1 cellular context compared by ENCODE assay signal in the genomic region with DNA sequence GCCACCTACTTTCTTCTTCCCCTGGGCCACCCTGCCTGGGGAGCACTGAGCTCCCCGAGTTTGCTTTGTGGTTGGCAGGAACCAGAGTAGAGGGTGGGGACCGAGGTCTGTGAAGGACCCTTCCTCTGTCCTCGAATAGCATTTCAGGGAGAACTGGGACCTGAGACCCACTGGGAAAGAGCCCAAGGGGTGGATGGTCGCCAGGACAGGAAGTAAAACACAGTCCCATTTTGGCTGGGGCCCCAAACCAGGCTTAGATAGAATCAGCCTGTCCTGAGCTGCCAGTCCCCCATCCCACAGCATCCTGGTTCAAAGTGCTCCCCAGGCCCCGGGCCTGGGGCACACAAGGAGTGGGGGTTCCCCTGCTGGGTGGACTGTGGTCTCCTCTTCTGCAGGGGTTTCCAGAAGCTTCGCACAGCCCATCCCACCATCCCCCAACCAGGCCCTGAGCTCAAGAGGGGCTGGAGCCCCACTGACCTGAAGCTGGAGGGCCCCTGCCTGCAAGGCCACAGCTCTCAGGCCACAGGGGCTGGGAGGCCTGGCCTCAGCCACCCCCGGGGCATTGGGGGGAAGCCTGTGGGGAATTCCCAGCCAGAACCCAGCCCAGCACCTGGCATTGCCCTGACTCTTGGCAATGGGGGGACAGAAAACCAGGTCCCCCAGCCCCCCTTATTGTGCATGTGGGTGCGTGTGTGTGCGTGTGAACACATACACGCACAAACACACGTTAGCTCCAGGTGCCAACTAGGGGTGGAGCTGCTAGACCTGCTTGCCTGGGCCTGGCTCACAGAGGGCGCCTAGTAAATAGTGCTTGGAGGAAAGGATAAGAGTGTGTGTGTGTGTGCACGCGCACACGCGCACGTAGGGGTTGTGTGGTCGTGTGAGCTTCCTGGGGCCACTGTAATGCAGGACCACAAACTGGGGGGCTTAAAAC.
TF ChIP-seq lines count a peak whose summit lies in the region.

No MANE protein-coding gene starts in this region.

TF ChIP-seq in HepG2, 621 proteins besides CTCF, POLR2A, EP300 and RAD21 (continued from another document):
- TF ChIP-seq, protein P1, sequence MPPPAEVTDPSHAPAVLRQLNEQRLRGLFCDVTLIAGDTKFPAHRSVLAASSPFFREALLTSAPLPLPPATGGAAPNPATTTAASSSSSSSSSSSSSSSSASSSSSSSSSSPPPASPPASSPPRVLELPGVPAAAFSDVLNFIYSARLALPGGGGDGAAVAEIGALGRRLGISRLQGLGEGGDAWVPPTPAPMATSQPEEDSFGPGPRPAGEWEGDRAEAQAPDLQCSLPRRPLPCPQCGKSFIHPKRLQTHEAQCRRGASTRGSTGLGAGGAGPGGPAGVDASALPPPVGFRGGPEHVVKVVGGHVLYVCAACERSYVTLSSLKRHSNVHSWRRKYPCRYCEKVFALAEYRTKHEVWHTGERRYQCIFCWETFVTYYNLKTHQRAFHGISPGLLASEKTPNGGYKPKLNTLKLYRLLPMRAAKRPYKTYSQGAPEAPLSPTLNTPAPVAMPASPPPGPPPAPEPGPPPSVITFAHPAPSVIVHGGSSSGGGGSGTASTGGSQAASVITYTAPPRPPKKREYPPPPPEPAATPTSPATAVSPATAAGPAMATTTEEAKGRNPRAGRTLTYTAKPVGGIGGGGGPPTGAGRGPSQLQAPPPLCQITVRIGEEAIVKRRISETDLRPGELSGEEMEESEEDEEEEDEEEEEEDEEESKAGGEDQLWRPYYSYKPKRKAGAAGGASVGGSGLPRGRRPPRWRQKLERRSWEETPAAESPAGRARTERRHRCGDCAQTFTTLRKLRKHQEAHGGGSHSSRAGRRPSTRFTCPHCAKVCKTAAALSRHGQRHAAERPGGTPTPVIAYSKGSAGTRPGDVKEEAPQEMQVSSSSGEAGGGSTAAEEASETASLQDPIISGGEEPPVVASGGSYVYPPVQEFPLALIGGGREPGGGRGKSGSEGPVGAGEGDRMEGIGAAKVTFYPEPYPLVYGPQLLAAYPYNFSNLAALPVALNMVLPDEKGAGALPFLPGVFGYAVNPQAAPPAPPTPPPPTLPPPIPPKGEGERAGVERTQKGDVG (CRISPR knock-in tag; IDR thresholded peaks at IDR 0.05; ENCODE audit: borderline replicate concordance), result no peak
- no peak for TF ChIP-seq MEF2D (CRISPR knock-in tag; IDR thresholded peaks at IDR 0.05)
- peak; percentile 60; the same call in 1 of the 2 replicates for TF ChIP-seq ZNF7 (CRISPR knock-in tag; IDR thresholded peaks at IDR 0.05)
- TF ChIP-seq, protein P2, sequence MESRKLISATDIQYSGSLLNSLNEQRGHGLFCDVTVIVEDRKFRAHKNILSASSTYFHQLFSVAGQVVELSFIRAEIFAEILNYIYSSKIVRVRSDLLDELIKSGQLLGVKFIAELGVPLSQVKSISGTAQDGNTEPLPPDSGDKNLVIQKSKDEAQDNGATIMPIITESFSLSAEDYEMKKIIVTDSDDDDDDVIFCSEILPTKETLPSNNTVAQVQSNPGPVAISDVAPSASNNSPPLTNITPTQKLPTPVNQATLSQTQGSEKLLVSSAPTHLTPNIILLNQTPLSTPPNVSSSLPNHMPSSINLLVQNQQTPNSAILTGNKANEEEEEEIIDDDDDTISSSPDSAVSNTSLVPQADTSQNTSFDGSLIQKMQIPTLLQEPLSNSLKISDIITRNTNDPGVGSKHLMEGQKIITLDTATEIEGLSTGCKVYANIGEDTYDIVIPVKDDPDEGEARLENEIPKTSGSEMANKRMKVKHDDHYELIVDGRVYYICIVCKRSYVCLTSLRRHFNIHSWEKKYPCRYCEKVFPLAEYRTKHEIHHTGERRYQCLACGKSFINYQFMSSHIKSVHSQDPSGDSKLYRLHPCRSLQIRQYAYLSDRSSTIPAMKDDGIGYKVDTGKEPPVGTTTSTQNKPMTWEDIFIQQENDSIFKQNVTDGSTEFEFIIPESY (CRISPR knock-in tag; IDR thresholded peaks at IDR 0.05), result peak; percentile 93
- peak; percentile 84; the same call in 1 of the 2 replicates for TF ChIP-seq TBX2 (CRISPR knock-in tag; IDR thresholded peaks at IDR 0.05; ENCODE audit: borderline replicate concordance)
- TF ChIP-seq, protein P3, sequence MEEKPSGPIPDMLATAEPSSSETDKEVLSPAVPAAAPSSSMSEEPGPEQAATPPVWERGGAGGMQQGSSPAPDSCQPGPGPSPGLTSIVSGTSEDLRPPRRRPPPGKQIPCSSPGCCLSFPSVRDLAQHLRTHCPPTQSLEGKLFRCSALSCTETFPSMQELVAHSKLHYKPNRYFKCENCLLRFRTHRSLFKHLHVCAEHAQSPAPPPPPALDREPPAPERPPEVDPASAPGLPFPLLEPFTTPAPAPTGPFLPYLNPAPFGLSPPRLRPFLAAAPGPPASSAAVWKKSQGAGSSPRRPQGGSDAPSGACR (CRISPR knock-in tag; IDR thresholded peaks at IDR 0.05), result peak; percentile 77
- TF ChIP-seq ZNF484 (CRISPR knock-in tag; IDR thresholded peaks at IDR 0.05; ENCODE audit: borderline replicate concordance, low read depth), result no peak
- TF ChIP-seq ZNF253 (CRISPR knock-in tag; IDR thresholded peaks at IDR 0.05; ENCODE audit: borderline replicate concordance), result 0 out of 2 replicates have a peak, but pooled peaks have one; percentile 75
